22 cellular contexts compared by ENCODE assay signal in the genomic region with DNA sequence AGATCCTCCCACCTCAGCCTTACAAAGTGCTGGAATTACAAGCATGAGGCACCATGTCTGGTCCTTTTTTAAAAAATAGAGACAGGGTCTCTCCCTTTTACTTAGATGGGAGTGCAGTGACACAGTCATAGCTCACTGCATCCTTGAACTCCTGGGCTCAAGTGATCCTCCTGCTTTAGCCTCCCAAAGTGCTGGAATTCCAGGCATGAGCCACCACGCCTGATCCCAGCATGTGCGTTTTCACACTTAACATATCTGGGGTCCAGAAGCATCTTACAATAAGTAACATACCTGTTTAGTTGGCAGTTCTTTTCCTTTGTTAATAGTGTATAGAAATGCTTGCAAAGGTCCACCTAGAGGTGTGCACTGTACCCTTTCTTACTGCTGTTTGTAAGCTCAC.
A peak's percentile ranks its signal among the peaks of the same experiment; 100 is the strongest.
DNase-seq lines count a peak whose midpoint lies in the region; ATAC-seq and TF ChIP-seq lines count a peak whose summit lies in the region.
"Had no signal": no experiment of that assay in that cellular context is flagged by ENCODE, and none has a peak within 500 bp of the region (broad histone marks: within the 10 kb centered on the region; RNA-seq: fewer than 3 reads in every experiment).

No MANE protein-coding gene starts in this region.

- peak overlapping the region; percentile 83 for H3K27ac Mint-ChIP-seq in activated T-cell treated with anti-CD3 and anti-CD28 coated beads, Interleukin-2, amount 50 U/mL, for 24 hours
- H3K27ac Mint-ChIP-seq in activated naive CD8-positive, alpha-beta T cell treated with anti-CD3 and anti-CD28 coated beads, Interleukin-2, amount 10 ng/mL, durations not matched to agents 7 days and 5 days: peak overlapping the region; percentile 77
- H3K27ac Mint-ChIP-seq in natural killer cell: peak overlapping the region; percentile 27 to 77
- H3K27ac Mint-ChIP-seq: nephron had no signal

- peaks cover 52% of the 10 kb centered on the region for H3K36me3 Mint-ChIP-seq in activated T-cell treated with anti-CD3 and anti-CD28 coated beads, Interleukin-2, amount 50 U/mL, for 24 hours (ENCODE audit: low read depth)
- peaks cover 17% of the 10 kb centered on the region for H3K36me3 Mint-ChIP-seq in activated naive CD8-positive, alpha-beta T cell treated with anti-CD3 and anti-CD28 coated beads, Interleukin-2, amount 10 ng/mL, durations not matched to agents 7 days and 5 days
- H3K36me3 Mint-ChIP-seq in natural killer cell: no peaks in the 10 kb centered on the region

- POLR2A ChIA-PET in activated naive CD8-positive, alpha-beta T cell treated with anti-CD3 and anti-CD28 coated beads, Interleukin-2, amount 10 ng/mL, durations not matched to agents 7 days and 5 days (lab: Charles Lee): interaction anchor here (1.4 kb wide), 1 partner anchor 9 kb away, joined by 3 read pairs; no protein-coding TSS in a partner anchor

- no peaks in the 10 kb centered on the region for H3K9me3 ChIP-seq in KOPT-K1 (ENCODE audit: insufficient read depth, low read length, poor library complexity, severe bottlenecking)
- H3K9me3 ChIP-seq: ascending aorta, gastroesophageal sphincter, MG63, thoracic aorta had no signal

- peaks cover 54% of the 10 kb centered on the region for H3K4me1 Mint-ChIP-seq in activated T-cell treated with anti-CD3 and anti-CD28 coated beads, Interleukin-2, amount 50 U/mL, for 24 hours (ENCODE audit: low read depth)
- H3K4me1 Mint-ChIP-seq in activated naive CD8-positive, alpha-beta T cell treated with anti-CD3 and anti-CD28 coated beads, Interleukin-2, amount 10 ng/mL, durations not matched to agents 7 days and 5 days: peaks cover 56% of the 10 kb centered on the region
- H3K4me1 Mint-ChIP-seq in natural killer cell: peaks cover 44 to 49% of the 10 kb centered on the region in 2 donors

- DNase-seq in activated T-cell treated with anti-CD3 and anti-CD28 coated beads, Interleukin-2, amount 50 U/mL, for 24 hours: no peak
- DNase-seq in activated T-cell treated with anti-CD3 and anti-CD28 coated beads for 4 hours: no peak
- no peak for DNase-seq in activated naive CD8-positive, alpha-beta T cell treated with anti-CD3 and anti-CD28 coated beads, Interleukin-2, amount 10 ng/mL, durations not matched to agents 7 days and 5 days
- DNase-seq in natural killer cell: no peak
- DNase-seq in GM10266 (ENCODE audit: extremely low spot score): no peak
- DNase-seq in SIG-M5 (lab: John Stamatoyannopoulos, UW): no peak
- DNase-seq in cardiac septum (ENCODE audit: low spot score): no peak
- DNase-seq: ACHN, C1 segment of cervical spinal cord, cerebellar nuclear complex, MG63, NCI-H1417 treated with DMSO at 0.1 percent for 48 hours, NCI-H526, posterior cingulate gyrus, SW 1271 had no signal

- H3K27ac ChIP-seq in KOPT-K1 (ENCODE audit: low read depth, low read length, poor library complexity, severe bottlenecking): peak overlapping the region; percentile 99
- H3K27ac ChIP-seq: ascending aorta, gastroesophageal sphincter, thoracic aorta had no signal

- no peaks in the 10 kb centered on the region for H3K27me3 Mint-ChIP-seq in activated T-cell treated with anti-CD3 and anti-CD28 coated beads, Interleukin-2, amount 50 U/mL, for 24 hours
- no peaks in the 10 kb centered on the region for H3K27me3 Mint-ChIP-seq in activated naive CD8-positive, alpha-beta T cell treated with anti-CD3 and anti-CD28 coated beads, Interleukin-2, amount 10 ng/mL, durations not matched to agents 7 days and 5 days
- no peaks in the 10 kb centered on the region for H3K27me3 Mint-ChIP-seq in natural killer cell (ENCODE audit: low read depth in 2 of 2)

- ATAC-seq in activated naive CD8-positive, alpha-beta T cell treated with anti-CD3 and anti-CD28 coated beads, Interleukin-2, amount 10 ng/mL, durations not matched to agents 7 days and 5 days (ENCODE audit: low read depth): no peak
- no peak for ATAC-seq in natural killer cell
- ATAC-seq: esophagus mucosa, gastroesophageal sphincter, GM23338 had no signal

- intact Hi-C loops in natural killer cell (cut with micrococcal nuclease): no loop called here
- intact Hi-C loops in cardiac septum (cut with DNase I): no loop called here

- no peaks in the 10 kb centered on the region for H3K9me3 Mint-ChIP-seq in activated T-cell treated with anti-CD3 and anti-CD28 coated beads, Interleukin-2, amount 50 U/mL, for 24 hours
- H3K9me3 Mint-ChIP-seq in activated naive CD8-positive, alpha-beta T cell treated with anti-CD3 and anti-CD28 coated beads, Interleukin-2, amount 10 ng/mL, durations not matched to agents 7 days and 5 days: no peaks in the 10 kb centered on the region
- no peaks in the 10 kb centered on the region for H3K9me3 Mint-ChIP-seq in natural killer cell
- H3K9me3 Mint-ChIP-seq: GM23338, nephron had no signal

- no peak for TF ChIP-seq CTCF in natural killer cell (IDR thresholded peaks at IDR 0.05)
- TF ChIP-seq CTCF in GM10266 (IDR thresholded peaks at IDR 0.05; ENCODE audit: control insufficient read depth, insufficient read depth, low read depth, missing control alignments): no peak

- H3K36me3 ChIP-seq in KOPT-K1 (ENCODE audit: insufficient read depth, low read length): peaks cover 25% of the 10 kb centered on the region
- H3K36me3 ChIP-seq: ascending aorta, thoracic aorta had no signal

- H3K4me3 Mint-ChIP-seq in activated T-cell treated with anti-CD3 and anti-CD28 coated beads, Interleukin-2, amount 50 U/mL, for 24 hours: no peak overlapping the region
- H3K4me3 Mint-ChIP-seq in activated naive CD8-positive, alpha-beta T cell treated with anti-CD3 and anti-CD28 coated beads, Interleukin-2, amount 10 ng/mL, durations not matched to agents 7 days and 5 days: no peak overlapping the region
- H3K4me3 Mint-ChIP-seq in natural killer cell: no peak overlapping the region
- H3K4me3 Mint-ChIP-seq: GM23338, nephron had no signal
